ENCODE assay signal across 1 cellular context in genomic region chr2:128603411-128603924, GRCh38.
TF ChIP-seq lines count a peak whose summit lies in the region.

No MANE protein-coding gene starts in this region.

TF ChIP-seq in H1, 55 proteins besides CTCF, POLR2A, EP300 and RAD21:
- no peak for TF ChIP-seq EGR1 (IDR thresholded peaks at IDR 0.05; ENCODE audit: borderline replicate concordance, low read depth, low read length)
- TF ChIP-seq RXRA (IDR thresholded peaks at IDR 0.05; ENCODE audit: insufficient read depth, low read depth, low read length) = no peak
- TF ChIP-seq CBX5 (IDR thresholded peaks at IDR 0.05; ENCODE audit: low read depth, low read length) = no peak
- TF ChIP-seq ATF3 (IDR thresholded peaks at IDR 0.05; ENCODE audit: insufficient read depth, low read depth, low read length) = no peak
- TF ChIP-seq NRF1 (IDR thresholded peaks at IDR 0.05; ENCODE audit: low read depth, low read length) = no peak
- TF ChIP-seq ATF2 (IDR thresholded peaks at IDR 0.05; ENCODE audit: low read length) = no peak
- TF ChIP-seq E2F6 (IDR thresholded peaks at IDR 0.05) = no peak
- no peak for TF ChIP-seq POLR2AphosphoS5 (IDR thresholded peaks at IDR 0.05; ENCODE audit: low read depth, low read length)
- TF ChIP-seq CBX8 (IDR thresholded peaks at IDR 0.05; ENCODE audit: borderline replicate concordance, low read depth, low read length) = no peak
- TF ChIP-seq JUND (IDR thresholded peaks at IDR 0.05; ENCODE audit: low read length) = no peak
- no peak for TF ChIP-seq TEAD4 (IDR thresholded peaks at IDR 0.05; ENCODE audit: low read depth, low read length)
- no peak for TF ChIP-seq RBBP5 (IDR thresholded peaks at IDR 0.05; ENCODE audit: borderline replicate concordance, low read depth, low read length)
- TF ChIP-seq FOSL1 (IDR thresholded peaks at IDR 0.05; ENCODE audit: insufficient read depth, low read depth, low read length) = no peak
- TF ChIP-seq BCL11A (IDR thresholded peaks at IDR 0.05; ENCODE audit: low read depth in 2 of 2, low read length in 2 of 2) = no peak
- no peak for TF ChIP-seq YY1 (IDR thresholded peaks at IDR 0.05; ENCODE audit: low read depth, low read length)
- no peak for TF ChIP-seq SIX5 (IDR thresholded peaks at IDR 0.05; ENCODE audit: low read depth, low read length)
- TF ChIP-seq TAF1 (IDR thresholded peaks at IDR 0.05; ENCODE audit: low read depth, low read length) = no peak
- TF ChIP-seq SRF (IDR thresholded peaks at IDR 0.05; ENCODE audit: low read depth, low read length) = no peak
- TF ChIP-seq CHD2 (IDR thresholded peaks at IDR 0.05; ENCODE audit: low read length) = no peak
